ENCODE assay signal across 13 cellular contexts in genomic region chrX:39518451-39519212, GRCh38.
DNase-seq lines count a peak whose midpoint lies in the region; ATAC-seq and TF ChIP-seq lines count a peak whose summit lies in the region.
"Had no signal": no experiment of that assay in that cellular context is flagged by ENCODE, and none has a peak within 500 bp of the region (broad histone marks: within the 10 kb centered on the region; RNA-seq: fewer than 3 reads in every experiment).

No MANE protein-coding gene starts in this region.

- no peak for ATAC-seq in activated naive CD8-positive, alpha-beta T cell treated with anti-CD3 and anti-CD28 coated beads, Interleukin-2, amount 50 U/mL, for 24 hours
- ATAC-seq in HG03342 (IDR thresholded peaks at IDR 0.05; ENCODE audit: unreplicated experiment) (no peak), GM21619 (IDR thresholded peaks at IDR 0.05; ENCODE audit: unreplicated experiment) (no peak)
- ATAC-seq: CD8-positive, alpha-beta T cell; foreskin keratinocyte; stimulated activated naive B cell treated with anti-CD40 and anti-IgM and Interleukin-4, amounts not matched to agents 10 μg/mL and 1 μg/mL and 100 μg/mL, for 72 hours had no signal

- intact Hi-C loops in adrenal gland (cut with DNase I) = no loop called here
- intact Hi-C loops in PC-9 (cut with micrococcal nuclease; ENCODE audit: unreplicated experiment) = no loop called here

- no peaks in the 10 kb centered on the region for H3K9me2 ChIP-seq in PC-9 (ENCODE audit: insufficient read depth)

- no peak overlapping the region for H4K5ac ChIP-seq in H9 (ENCODE audit: insufficient read length, low read depth, low read length)

- no peak overlapping the region for H3K4ac ChIP-seq in H9 (ENCODE audit: low read depth, low read length)

- no peak overlapping the region for H3K4me3 Mint-ChIP-seq in H9
- no peak overlapping the region for H3K4me3 Mint-ChIP-seq in activated naive CD8-positive, alpha-beta T cell treated with anti-CD3 and anti-CD28 coated beads, Interleukin-2, amount 50 U/mL, for 24 hours
- H3K4me3 Mint-ChIP-seq: CD8-positive, alpha-beta T cell; stimulated activated naive B cell treated with anti-CD40 and anti-IgM and Interleukin-4, amounts not matched to agents 10 μg/mL and 1 μg/mL and 100 μg/mL, for 72 hours had no signal

- H3K4me1 ChIP-seq in H9 (ENCODE audit: insufficient read depth, low read length) (no peaks in the 10 kb centered on the region), adrenal gland (replicated peaks in 1 of 2) (no peaks in the 10 kb centered on the region), right atrium auricular region (peaks cover 0 to 6% of the 10 kb centered on the region in 2 donors), PC-9 (replicated peaks; ENCODE audit: insufficient read depth) (no peaks in the 10 kb centered on the region)
- H3K4me1 ChIP-seq: foreskin keratinocyte had no signal

- WGBS in H9 (ENCODE audit: extremely low coverage, insufficient read length, low lambda C conversion rate) = no CpG with 5 or more reads among the region's 29 CpGs
- 54 to 74% (median 55%) methylated on average over 12 to 29 of the region's 29 CpGs for WGBS in adrenal gland, 4 donors

- H3F3A ChIP-seq in PC-9 (ENCODE audit: insufficient read depth, low read depth) = no peaks in the 10 kb centered on the region

- peaks cover 3% of the 10 kb centered on the region for H3K27me3 Mint-ChIP-seq in H9 (ENCODE audit: low read depth)
- H3K27me3 Mint-ChIP-seq in activated naive CD8-positive, alpha-beta T cell treated with anti-CD3 and anti-CD28 coated beads, Interleukin-2, amount 50 U/mL, for 24 hours = no peaks in the 10 kb centered on the region

- no peak overlapping the region for H2BK12ac ChIP-seq in H9 (ENCODE audit: insufficient read length, low read depth, low read length)

- H3K9ac ChIP-seq in H9 (ENCODE audit: extremely low read depth, insufficient read length, low read length) = no peak overlapping the region

- H2BK120ac ChIP-seq in H9 (ENCODE audit: low read depth, low read length, poor library complexity, severe bottlenecking) = no peak overlapping the region

- H3T11ph ChIP-seq in H9 (ENCODE audit: low read length) = no peak overlapping the region

- no peaks in the 10 kb centered on the region for H3K79me1 ChIP-seq in H9 (ENCODE audit: insufficient read depth, low read depth, low read length, poor library complexity, severe bottlenecking)

- H3K9me3 ChIP-seq in H9 (ENCODE audit: control insufficient read depth, low read depth, low read length) = no peaks in the 10 kb centered on the region
- no peaks in the 10 kb centered on the region for H3K9me3 ChIP-seq in adrenal gland (replicated peaks in 1 of 3)
- peaks cover 0 to 6% of the 10 kb centered on the region in 2 donors for H3K9me3 ChIP-seq in right atrium auricular region
- H3K9me3 ChIP-seq in PC-9 (ENCODE audit: insufficient read depth, low read depth) = no peaks in the 10 kb centered on the region

- H4K91ac ChIP-seq in H9 (ENCODE audit: insufficient read length, low read depth, low read length) = no peak overlapping the region

- H4K20me1 ChIP-seq in H9 (ENCODE audit: control insufficient read depth, insufficient read depth, insufficient read length) (no peaks in the 10 kb centered on the region), PC-9 (ENCODE audit: insufficient read depth) (no peaks in the 10 kb centered on the region)

- H3K27ac ChIP-seq in H9 (ENCODE audit: insufficient read length, low read depth, low read length) = no peak overlapping the region
- peak overlapping the region in 1 of 5 donors; percentile 35 for H3K27ac ChIP-seq in adrenal gland
- H3K27ac ChIP-seq in right atrium auricular region = peak overlapping the region; percentile 71 to 85
- H3K27ac ChIP-seq in PC-9 = no peak overlapping the region
- H3K27ac ChIP-seq: foreskin keratinocyte had no signal

- H3K14ac ChIP-seq in H9 (ENCODE audit: insufficient read depth, low read length) = peak overlapping the region; percentile 25; the same call in 1 of the 2 replicates

- no peak for TF ChIP-seq CTCF in H9 (conservative IDR thresholded peaks at IDR 0.05)
- no peak for TF ChIP-seq CTCF in adrenal gland (IDR thresholded peaks at IDR 0.05)
- no peak for TF ChIP-seq CTCF in right atrium auricular region (IDR thresholded peaks at IDR 0.05)
- no peak for TF ChIP-seq CTCF in retinal pigment epithelial cell (conservative IDR thresholded peaks at IDR 0.05; ENCODE audit: low read depth, low read length)
- no peak for TF ChIP-seq CTCF in PC-9 (conservative IDR thresholded peaks at IDR 0.05)

- H2BK20ac ChIP-seq in H9 (ENCODE audit: low read depth, low read length, poor library complexity, severe bottlenecking) = no peak overlapping the region

- H3K23ac ChIP-seq in H9 (ENCODE audit: insufficient read length, low read depth, low read length) = no peak overlapping the region

- H3K79me2 ChIP-seq in H9 (ENCODE audit: insufficient read depth, low read length) (no peaks in the 10 kb centered on the region), PC-9 (ENCODE audit: low read depth) (no peaks in the 10 kb centered on the region)

- peaks cover 2 to 6% (median 5%) of the 10 kb centered on the region in 3 experiments; a peak in 5 of 7 replicates for H3K36me3 Mint-ChIP-seq in H9 (ENCODE audit: insufficient read depth in 1 of 3, low read depth in 3 of 3)
- no peaks in the 10 kb centered on the region for H3K36me3 Mint-ChIP-seq in activated naive CD8-positive, alpha-beta T cell treated with anti-CD3 and anti-CD28 coated beads, Interleukin-2, amount 50 U/mL, for 24 hours (ENCODE audit: low read depth)
- H3K36me3 Mint-ChIP-seq: CD8-positive, alpha-beta T cell; stimulated activated naive B cell treated with anti-CD40 and anti-IgM and Interleukin-4, amounts not matched to agents 10 μg/mL and 1 μg/mL and 100 μg/mL, for 72 hours had no signal

- H3K27me3 ChIP-seq in H9 (ENCODE audit: insufficient read depth, low read length) (no peaks in the 10 kb centered on the region), adrenal gland (peaks cover 11% of the 10 kb centered on the region), right atrium auricular region (no peaks in the 10 kb centered on the region), PC-9 (ENCODE audit: insufficient read depth, low read depth) (no peaks in the 10 kb centered on the region)

- no peaks in the 10 kb centered on the region for H3K23me2 ChIP-seq in H9 (ENCODE audit: insufficient read length, low read depth, low read length, poor library complexity, severe bottlenecking)

- BruUV-seq in PC-9 (replicated peaks; lab: Mats Ljungman, UMichigan) = no TSS peak

- TF ChIP-seq POLR2A in adrenal gland (IDR thresholded peaks at IDR 0.05) = no peak

- no peak overlapping the region for H2BK15ac ChIP-seq in H9 (ENCODE audit: low read depth, low read length)

- no peak overlapping the region for H3K4me3 ChIP-seq in adrenal gland
- peak overlapping the region in 1 of 2 donors; percentile 5 for H3K4me3 ChIP-seq in right atrium auricular region
- H3K4me3 ChIP-seq in retinal pigment epithelial cell (ENCODE audit: low read length) = peak overlapping the region; percentile 14
- no peak overlapping the region for H3K4me3 ChIP-seq in PC-9
- H3K4me3 ChIP-seq: lung had no signal

- POLR2A ChIA-PET in PC-9 (lab: Charles Lee; ENCODE audit: unreplicated experiment) = no interaction called here

- H3K36me3 ChIP-seq in adrenal gland (replicated peaks in 1 of 2) (no peaks in the 10 kb centered on the region), right atrium auricular region (no peaks in the 10 kb centered on the region), PC-9 (ENCODE audit: low read depth) (no peaks in the 10 kb centered on the region)

- H3K9me3 Mint-ChIP-seq in H9 = peaks cover 72 to 73% of the 10 kb centered on the region in 2 experiments
- H3K9me3 Mint-ChIP-seq in activated naive CD8-positive, alpha-beta T cell treated with anti-CD3 and anti-CD28 coated beads, Interleukin-2, amount 50 U/mL, for 24 hours = no peaks in the 10 kb centered on the region
- H3K9me3 Mint-ChIP-seq: CD8-positive, alpha-beta T cell had no signal

- no peak overlapping the region for H3K18ac ChIP-seq in H9 (ENCODE audit: insufficient read length, low read depth, low read length)

- no peak overlapping the region for H3K4me2 ChIP-seq in H9 (ENCODE audit: insufficient read depth, insufficient read length, low read length)
- H3K4me2 ChIP-seq in PC-9 = no peak overlapping the region

- no peak overlapping the region for H2AK5ac ChIP-seq in H9 (ENCODE audit: insufficient read length, low read length)

- no peak overlapping the region; a peak in 1 of 7 replicates for H3K27ac Mint-ChIP-seq in H9
- H3K27ac Mint-ChIP-seq in activated naive CD8-positive, alpha-beta T cell treated with anti-CD3 and anti-CD28 coated beads, Interleukin-2, amount 50 U/mL, for 24 hours = no peak overlapping the region
- H3K27ac Mint-ChIP-seq: CD8-positive, alpha-beta T cell; stimulated activated naive B cell treated with anti-CD40 and anti-IgM and Interleukin-4, amounts not matched to agents 10 μg/mL and 1 μg/mL and 100 μg/mL, for 72 hours had no signal

- no peak overlapping the region for H3K56ac ChIP-seq in H9 (ENCODE audit: insufficient read length, low read depth, low read length)

- peaks cover 10 to 45% of the 10 kb centered on the region in 2 experiments for H3K4me1 Mint-ChIP-seq in H9
- H3K4me1 Mint-ChIP-seq in activated naive CD8-positive, alpha-beta T cell treated with anti-CD3 and anti-CD28 coated beads, Interleukin-2, amount 50 U/mL, for 24 hours = peaks cover 6% of the 10 kb centered on the region

- no peak overlapping the region for H4K8ac ChIP-seq in H9 (replicated peaks; ENCODE audit: insufficient read length, low read depth, low read length)

- no peak overlapping the region for H2BK5ac ChIP-seq in H9 (ENCODE audit: insufficient read length, low read length)

- CTCF ChIA-PET in PC-9 (lab: Charles Lee) = no interaction called here

- H2AFZ ChIP-seq in H9 (ENCODE audit: low read length) (no peak overlapping the region), PC-9 (no peak overlapping the region)

- DNase-seq in H9 (no peak), adrenal gland (peak in 5 of 7 donors; percentile 25 to 61 (median 31)), right atrium auricular region (ENCODE audit: low spot score) (no peak), retinal pigment epithelial cell (ENCODE audit: low read depth) (no peak), PC-9 (no peak)
- no peak for DNase-seq in activated naive CD8-positive, alpha-beta T cell treated with anti-CD3 and anti-CD28 coated beads, Interleukin-2, amount 50 U/mL, for 24 hours
- DNase-seq: activated T-cell treated with anti-CD3 and anti-CD28 coated beads for 4 hours; CD8-positive, alpha-beta T cell; foreskin keratinocyte; stimulated activated naive B cell treated with anti-CD40 and anti-IgM and Interleukin-4, amounts not matched to agents 10 μg/mL and 1 μg/mL and 100 μg/mL, for 72 hours had no signal

Comparison
In these comparisons a context has a peak if more than half of its experiments do, and no peak if none do; other contexts are left out.
1. DNase-seq: peak in adrenal gland (5 of 7); none in H9 (single experiment), right atrium auricular region (single experiment), retinal pigment epithelial cell (single experiment), PC-9 (0 of 2) and activated naive CD8-positive, alpha-beta T cell treated with anti-CD3 and anti-CD28 coated beads, Interleukin-2, amount 50 U/mL, for 24 hours (single experiment).
2. H3K27ac ChIP-seq: peak in right atrium auricular region (2 of 2); none in H9 (single experiment) and PC-9 (single experiment).